In the genomic region with DNA sequence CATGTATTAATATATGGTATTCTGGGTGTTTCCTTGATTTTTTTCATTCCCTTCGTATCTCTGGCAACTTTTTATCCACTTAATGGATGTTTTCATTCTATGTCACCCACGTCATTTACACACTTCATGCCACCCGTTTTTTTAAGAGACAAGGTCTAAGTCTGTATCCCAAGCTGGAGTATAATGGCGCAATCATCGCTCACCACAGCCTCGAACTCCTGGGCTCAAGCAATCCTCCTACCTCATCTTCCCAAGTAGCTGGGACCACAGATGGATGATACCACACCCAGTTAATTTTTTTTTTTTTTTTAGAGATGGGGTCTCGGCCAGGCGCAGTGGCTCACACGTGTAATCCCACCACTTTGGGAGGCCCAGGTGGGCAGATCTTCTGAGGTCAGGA, we compare ENCODE assay signal across 19 cellular contexts. TPM values are rescaled to one million over a fixed set of nuclear protein-coding genes. Genes with fewer than 3 reads are reported as not detected.
"Had no signal": no experiment of that assay in that cellular context is flagged by ENCODE, and none has a peak within 500 bp of the region (broad histone marks: within the 10 kb centered on the region; RNA-seq: fewer than 3 reads in every experiment).

No MANE protein-coding gene starts in this region.

- H3K27ac ChIP-seq: heart right ventricle, pancreas, right lobe of liver, stomach, thoracic aorta, transverse colon had no signal

- H3K27ac Mint-ChIP-seq: progenitor cell of endocrine pancreas had no signal

- H3K4me3 Mint-ChIP-seq: naive thymus-derived CD4-positive, alpha-beta T cell had no signal

- H3K36me3 ChIP-seq: heart right ventricle, pancreas, right lobe of liver, stomach, thoracic aorta, transverse colon had no signal

- H3K4me3 ChIP-seq: heart right ventricle, pancreas, right lobe of liver, stomach, thoracic aorta, transverse colon had no signal

- H3K27me3 ChIP-seq: pancreas, right lobe of liver had no signal

- H3K9me3 Mint-ChIP-seq: naive thymus-derived CD4-positive, alpha-beta T cell had no signal

- H3K9me3 ChIP-seq: heart right ventricle, pancreas, right lobe of liver, stomach, thoracic aorta, transverse colon had no signal

- ATAC-seq: esophagus mucosa; heart right ventricle; naive thymus-derived CD4-positive, alpha-beta T cell; pancreas; right lobe of liver had no signal

- DNase-seq: cortex of kidney; effector memory CD4-positive, alpha-beta T cell; heart right ventricle; hypothalamus; kidney glomerular epithelial cell; mesendoderm; naive thymus-derived CD4-positive, alpha-beta T cell; occipital lobe; pancreas; right lobe of liver; stimulated activated CD4-positive, alpha-beta T cell treated with anti-CD3 and anti-CD28 coated beads, Interleukin-4, amount 100 ng/mL, for 24 hours; stimulated activated naive CD4-positive, alpha-beta T cell; stomach; substantia nigra; transverse colon had no signal

RNA-seq across cellular contexts. Expression of a gene that starts 5.7 kb away (rescaled TPM):
- total RNA-seq: lung microvascular endothelial cell, progenitor cell of endocrine pancreas had no signal
